9 cellular contexts compared by ENCODE assay signal in the genomic region with DNA sequence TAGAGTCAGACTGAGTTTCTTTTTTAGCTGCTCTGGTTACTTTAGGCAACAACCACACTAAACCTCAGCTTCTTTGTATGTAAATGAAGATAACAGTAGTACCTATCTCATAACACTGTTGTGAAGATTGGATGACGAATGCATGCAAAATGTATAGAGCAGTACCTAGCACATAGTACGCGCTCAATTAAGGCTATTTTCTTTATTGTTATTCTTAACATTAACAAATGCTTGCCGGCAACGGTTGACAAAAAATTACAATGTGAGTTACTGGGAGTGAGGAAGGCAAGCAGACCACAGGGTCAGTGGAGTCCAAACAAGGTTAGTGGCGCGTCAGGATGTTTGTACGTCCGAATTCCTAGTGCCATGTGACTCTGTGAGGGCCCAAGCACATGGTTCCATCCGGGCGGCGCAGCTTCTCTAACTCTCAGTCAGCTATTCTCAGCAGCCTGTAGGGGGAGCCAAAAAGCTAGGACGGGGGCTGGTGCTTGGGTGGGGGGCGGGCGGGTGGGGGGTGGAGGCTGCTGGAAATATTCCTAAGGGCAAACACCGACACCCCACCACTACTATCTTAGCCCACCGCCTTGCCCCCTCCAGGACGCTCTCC. TPM values are rescaled to one million over a fixed set of nuclear protein-coding genes. Genes with fewer than 3 reads are reported as not detected.
A peak's percentile ranks its signal among the peaks of the same experiment; 100 is the strongest.
DNase-seq lines count a peak whose midpoint lies in the region; ATAC-seq, FAIRE-seq and TF ChIP-seq lines count a peak whose summit lies in the region.
"Had no signal": no experiment of that assay in that cellular context is flagged by ENCODE, and none has a peak within 500 bp of the region (broad histone marks: within the 10 kb centered on the region; RNA-seq: fewer than 3 reads in every experiment).

No MANE protein-coding gene starts in this region.

- TF ChIP-seq CTCF in pancreas (IDR thresholded peaks at IDR 0.05), result peak in 1 of 4 donors; percentile 25

- H3K4me3 ChIP-seq in pancreas (peak overlapping the region in 3 of 4 donors; percentile 31 to 55 (median 45)), aorta (ENCODE audit: low read length in 2 of 2) (no peak overlapping the region)

- WGBS in pancreas, 2 donors, result 17 to 39% methylated on average over 15 to 16 of the region's 18 CpGs
- 17 to 39% methylated on average over 17 to 18 of the region's 18 CpGs for WGBS in aorta, 2 donors

- intact Hi-C loops in pancreas (cut with DNase I), result no loop called here
- intact Hi-C loops in aorta (cut with DNase I), result no loop called here

- ATAC-seq in HG02885 (IDR thresholded peaks at IDR 0.05; ENCODE audit: poor library complexity, unreplicated experiment) (peak; percentile 13), esophagus mucosa (peak; percentile 5), pancreas (peak; percentile 61 to 81 (median 69)), GM18868 (IDR thresholded peaks at IDR 0.05; ENCODE audit: unreplicated experiment) (no peak), aorta (ENCODE audit: low FRiP score) (no peak)

- H3K27me3 ChIP-seq in pancreas (peaks cover 0 to 23% (median 0%) of the 10 kb centered on the region in 4 donors), aorta (ENCODE audit: control insufficient read depth in 1 of 2, insufficient read depth in 2 of 2, low read length in 1 of 2) (no peaks in the 10 kb centered on the region)

- H3K27ac ChIP-seq in pancreas (peak overlapping the region in 2 of 4 donors; percentile 30 to 37), aorta (ENCODE audit: low read depth in 1 of 2, low read length in 2 of 2) (no peak overlapping the region)

- no peak for FAIRE-seq in pancreas (lab: Jason Lieb, UNC)

- no peaks in the 10 kb centered on the region for H3K9me3 ChIP-seq in pancreas
- H3K9me3 ChIP-seq in aorta (ENCODE audit: control insufficient read depth, low read length), result peaks cover 2% of the 10 kb centered on the region

- DNase-seq in NCI-H510A (lab: John Stamatoyannopoulos, UW) (peak; percentile 43), pancreas (peak in 2 of 6 donors; percentile 39 to 51), aorta (no peak)
- DNase-seq in activated CD8-positive, alpha-beta memory T cell treated with anti-CD3 and anti-CD28 coated beads for 24 hours, result no peak

- H3K36me3 ChIP-seq in pancreas, result no peaks in the 10 kb centered on the region
- H3K36me3 ChIP-seq in aorta (ENCODE audit: control insufficient read depth in 1 of 2, insufficient read depth in 2 of 2, low read length in 1 of 2), result no peaks in the 10 kb centered on the region

- H3K4me1 ChIP-seq in pancreas (no peaks in the 10 kb centered on the region), aorta (ENCODE audit: control insufficient read depth in 1 of 2, insufficient read depth in 2 of 2, low read length in 2 of 2) (no peaks in the 10 kb centered on the region)

RNA-seq across cellular contexts. Expression of a gene that starts 0.8 kb away (rescaled TPM):
- total RNA-seq in esophagus mucosa (0.60 TPM), pancreas (1 to 10 TPM in 4 of 6 donors, under 1 TPM in 2; 0.65 to 1.5 (median 1.4) TPM), aorta (under 1 TPM in 1 of 2 donors, not detected in 1; 0.26 TPM)
- polyA plus RNA-seq in pancreas (1 to 10 TPM; 1.0 to 1.1 TPM), aorta (under 1 TPM in 1 of 2 donors, not detected in 1; 0.13 TPM)
- total RNA-seq: glomerular endothelial cell, LHCN-M2 had no signal

Comparison
In these comparisons a context has a peak if more than half of its experiments do, and no peak if none do; other contexts are left out.
1. ATAC-seq: peak in HG02885 (single experiment), esophagus mucosa (single experiment) and pancreas (4 of 4); none in GM18868 (single experiment) and aorta (single experiment).
2. H3K4me3 ChIP-seq: peak in pancreas (3 of 4); none in aorta (0 of 2).